Comparison of ENCODE assay signal across 1 cellular context in genomic region chr14:104826197-104826857, GRCh38.
TF ChIP-seq lines count a peak whose summit lies in the region.

No MANE protein-coding gene starts in this region.

TF ChIP-seq in H1, 55 proteins besides CTCF, POLR2A, EP300 and RAD21:
- TF ChIP-seq MAFK (IDR thresholded peaks at IDR 0.05; ENCODE audit: low read depth, low read length): no peak
- peak; percentile 67 for TF ChIP-seq KDM4A (IDR thresholded peaks at IDR 0.05; ENCODE audit: low read depth, low read length, severe bottlenecking)
- TF ChIP-seq SRF (IDR thresholded peaks at IDR 0.05; ENCODE audit: low read depth, low read length): no peak
- no peak for TF ChIP-seq RFX5 (IDR thresholded peaks at IDR 0.05; ENCODE audit: borderline replicate concordance, low read depth, low read length)
- no peak for TF ChIP-seq ZNF274 (IDR thresholded peaks at IDR 0.05; ENCODE audit: borderline replicate concordance, extremely low read depth, low read length)
- 0 out of 2 replicates have a peak, but pooled peaks have one; percentile 13 for TF ChIP-seq CREB1 (IDR thresholded peaks at IDR 0.05)
- TF ChIP-seq PHF8 (conservative IDR thresholded peaks at IDR 0.05; ENCODE audit: low read depth, low read length): no peak
